16 cellular contexts compared by ENCODE assay signal in genomic region chr12:9708853-9709252, GRCh38. TPM values are rescaled to one million over a fixed set of nuclear protein-coding genes. Genes with fewer than 3 reads are reported as not detected.
DNase-seq lines count a peak whose midpoint lies in the region; ATAC-seq, FAIRE-seq and TF ChIP-seq lines count a peak whose summit lies in the region.
"Had no signal": no experiment of that assay in that cellular context is flagged by ENCODE, and none has a peak within 500 bp of the region (broad histone marks: within the 10 kb centered on the region; RNA-seq: fewer than 3 reads in every experiment).

No MANE protein-coding gene starts in this region.

- peak overlapping the region; percentile 63 for H3K4me3 Mint-ChIP-seq in natural killer cell treated with Interleukin-12 subunit alpha and Interleukin-12 subunit beta and Interleukin-15 and Interleukin-18, amount 100 ng/mL, for 72 hours
- no peak overlapping the region for H3K4me3 Mint-ChIP-seq in natural killer cell
- no peak overlapping the region for H3K4me3 Mint-ChIP-seq in stimulated activated memory B cell treated with anti-CD40 and anti-IgM and Interleukin-4, amounts not matched to agents 10 μg/mL and 1 μg/mL and 100 μg/mL, for 72 hours
- H3K4me3 Mint-ChIP-seq: WTC11 had no signal

- TF ChIP-seq POLR2A in K562 (conservative IDR thresholded peaks at IDR 0.05), result no peak

- in situ Hi-C loops in K562 (cut with MboI), result loop anchor here (25.0 kb wide), 1 partner anchor 247 kb away; no protein-coding TSS in a partner anchor

- WGBS in K562 (ENCODE audit: insufficient coverage, low coverage, missing lambda C conversion rate), result 83% methylated on average over 3 of the region's 3 CpGs

- no peak for TF ChIP-seq EP300 in K562 (IDR thresholded peaks at IDR 0.05; ENCODE audit: low read length)

- BruUV-seq in K562 (replicated peaks; lab: Mats Ljungman, UMichigan), result no TSS peak

- peak overlapping the region; percentile 59 for H3K4me2 ChIP-seq in OCI-LY3 (ENCODE audit: low read length)
- H3K4me2 ChIP-seq in K562 (ENCODE audit: insufficient read depth, low read length), result no peak overlapping the region

- peaks cover 85% of the 10 kb centered on the region for H3K4me1 ChIP-seq in OCI-LY3 (ENCODE audit: low read length)
- no peaks in the 10 kb centered on the region; a peak in 1 of 5 replicates for H3K4me1 ChIP-seq in K562 (replicated peaks in 1 of 2; ENCODE audit: control insufficient read depth in 2 of 2, insufficient read depth in 2 of 2, low read length in 2 of 2)
- H3K4me1 ChIP-seq: HAP-1, tibial artery had no signal

- H3K4me1 Mint-ChIP-seq in natural killer cell treated with Interleukin-12 subunit alpha and Interleukin-12 subunit beta and Interleukin-15 and Interleukin-18, amount 100 ng/mL, for 72 hours (ENCODE audit: low read depth in 2 of 2), result peaks cover 37 to 62% of the 10 kb centered on the region in 2 donors
- peaks cover 24 to 43% of the 10 kb centered on the region in 2 donors for H3K4me1 Mint-ChIP-seq in natural killer cell
- H3K4me1 Mint-ChIP-seq in stimulated activated memory B cell treated with anti-CD40 and anti-IgM and Interleukin-4, amounts not matched to agents 10 μg/mL and 1 μg/mL and 100 μg/mL, for 72 hours, result peaks cover 80% of the 10 kb centered on the region

- H3K27me3 Mint-ChIP-seq in natural killer cell treated with Interleukin-12 subunit alpha and Interleukin-12 subunit beta and Interleukin-15 and Interleukin-18, amount 100 ng/mL, for 72 hours, result no peaks in the 10 kb centered on the region
- no peaks in the 10 kb centered on the region for H3K27me3 Mint-ChIP-seq in natural killer cell (ENCODE audit: low read depth in 2 of 2)
- H3K27me3 Mint-ChIP-seq in stimulated activated memory B cell treated with anti-CD40 and anti-IgM and Interleukin-4, amounts not matched to agents 10 μg/mL and 1 μg/mL and 100 μg/mL, for 72 hours, result no peaks in the 10 kb centered on the region

- H3K9ac ChIP-seq in OCI-LY3 (ENCODE audit: low read length) (peak overlapping the region; percentile 73; the same call in 1 of the 2 replicates), K562 (ENCODE audit: insufficient read depth in 1 of 2, low read depth in 2 of 2, low read length in 2 of 2) (no peak overlapping the region)

- H3K27ac ChIP-seq in OCI-LY3 (ENCODE audit: low read length) (peak overlapping the region; percentile 93), K562 (ENCODE audit: extremely low read depth, low read depth, low read length) (no peak overlapping the region)
- H3K27ac ChIP-seq: RWPE1, tibial artery had no signal

- H2AFZ ChIP-seq in OCI-LY3 (ENCODE audit: low read depth, low read length) (no peak overlapping the region), K562 (ENCODE audit: low read depth, low read length) (peak overlapping the region; percentile 77; the same call in 1 of the 2 replicates)

- H3K9me3 Mint-ChIP-seq in natural killer cell treated with Interleukin-12 subunit alpha and Interleukin-12 subunit beta and Interleukin-15 and Interleukin-18, amount 100 ng/mL, for 72 hours, result peaks cover 11% of the 10 kb centered on the region
- H3K9me3 Mint-ChIP-seq in natural killer cell, result peaks cover 0 to 2% of the 10 kb centered on the region in 2 donors
- peaks cover 6% of the 10 kb centered on the region for H3K9me3 Mint-ChIP-seq in stimulated activated memory B cell treated with anti-CD40 and anti-IgM and Interleukin-4, amounts not matched to agents 10 μg/mL and 1 μg/mL and 100 μg/mL, for 72 hours

- DNase-seq in natural killer cell treated with Interleukin-12 subunit alpha and Interleukin-12 subunit beta and Interleukin-15 and Interleukin-18, amount 100 ng/mL, for 72 hours (ENCODE audit: low spot score), result no peak
- no peak for DNase-seq in natural killer cell
- DNase-seq in K562 (ENCODE audit: extremely low read depth in 1 of 4, low spot score in 3 of 4), result no peak
- no peak for DNase-seq in stimulated activated CD4-positive, alpha-beta T cell treated with anti-CD3 and anti-CD28 coated beads, Interleukin-2, amount 100 ng/mL, for 48 hours
- DNase-seq: occipital lobe had no signal

- no peaks in the 10 kb centered on the region for H3K9me1 ChIP-seq in K562 (ENCODE audit: control insufficient read depth, insufficient read depth, low read length)

- ATAC-seq in natural killer cell treated with Interleukin-12 subunit alpha and Interleukin-12 subunit beta and Interleukin-15 and Interleukin-18, amount 100 ng/mL, for 72 hours, result peak in 1 of 2 donors; percentile 62
- ATAC-seq in natural killer cell, result no peak
- ATAC-seq in K562, result no peak
- ATAC-seq in stimulated activated memory B cell treated with anti-CD40 and anti-IgM and Interleukin-4, amounts not matched to agents 10 μg/mL and 1 μg/mL and 100 μg/mL, for 72 hours, result no peak
- ATAC-seq in HG03460 (IDR thresholded peaks at IDR 0.05; ENCODE audit: unreplicated experiment), result no peak
- ATAC-seq in GM19463 (IDR thresholded peaks at IDR 0.05; ENCODE audit: unreplicated experiment), result no peak

- H3K27ac Mint-ChIP-seq in natural killer cell treated with Interleukin-12 subunit alpha and Interleukin-12 subunit beta and Interleukin-15 and Interleukin-18, amount 100 ng/mL, for 72 hours, result peak overlapping the region; percentile 86 to 89
- H3K27ac Mint-ChIP-seq in natural killer cell, result peak overlapping the region in 1 of 2 donors; percentile 51
- H3K27ac Mint-ChIP-seq in stimulated activated memory B cell treated with anti-CD40 and anti-IgM and Interleukin-4, amounts not matched to agents 10 μg/mL and 1 μg/mL and 100 μg/mL, for 72 hours, result peak overlapping the region; percentile 96
- H3K27ac Mint-ChIP-seq: WTC11 had no signal

- TF ChIP-seq CTCF in natural killer cell (IDR thresholded peaks at IDR 0.05) (no peak), OCI-LY3 (IDR thresholded peaks at IDR 0.05; ENCODE audit: low read depth, low read length) (no peak), K562 (IDR thresholded peaks at IDR 0.05 in 2 of 3, conservative IDR thresholded peaks at IDR 0.05 in 1 of 3; ENCODE audit: insufficient read depth in 2 of 3, low read depth in 1 of 3, low read length in 3 of 3) (no peak)

- H3K27me3 ChIP-seq in OCI-LY3 (ENCODE audit: low read depth, low read length) (no peaks in the 10 kb centered on the region), K562 (ENCODE audit: control insufficient read depth in 2 of 2, insufficient read depth in 2 of 2, low read length in 2 of 2) (no peaks in the 10 kb centered on the region)
- H3K27me3 ChIP-seq: tibial artery had no signal

- POLR2A ChIA-PET in K562 (lab: Yijun Ruan, JAX), result interaction anchor here (1.0 kb wide), 1 partner anchor 10 kb away, joined by 3 read pairs; no protein-coding TSS in a partner anchor

- no peak for TF ChIP-seq RAD21 in K562 (CRISPR knock-in tag; conservative IDR thresholded peaks at IDR 0.05 in 1 of 2, IDR thresholded peaks at IDR 0.05 in 1 of 2)

- H3K9me3 ChIP-seq in OCI-LY3 (ENCODE audit: insufficient read depth, low read length) (no peaks in the 10 kb centered on the region; the same call in 1 of the 2 replicates), K562 (replicated peaks; ENCODE audit: control insufficient read depth, insufficient read depth, low read depth, low read length) (no peaks in the 10 kb centered on the region)
- H3K9me3 ChIP-seq: HAP-1, tibial artery had no signal

- FAIRE-seq in K562 (lab: Jason Lieb, UNC), result no peak

- H3K4me3 ChIP-seq in OCI-LY3 (ENCODE audit: low read length), result no peak overlapping the region
- no peak overlapping the region for H3K4me3 ChIP-seq in K562
- H3K4me3 ChIP-seq: HAP-1, tibial artery had no signal

- peaks cover 19% of the 10 kb centered on the region for H3K79me2 ChIP-seq in OCI-LY3 (ENCODE audit: low read length)
- H3K79me2 ChIP-seq in K562 (ENCODE audit: control insufficient read depth, insufficient read depth, low read length), result no peaks in the 10 kb centered on the region

- H4K20me1 ChIP-seq in OCI-LY3 (ENCODE audit: insufficient read depth, low read length) (no peaks in the 10 kb centered on the region), K562 (replicated peaks; ENCODE audit: control insufficient read depth, insufficient read depth, low read length) (no peaks in the 10 kb centered on the region)

- CTCF ChIA-PET in K562 (lab: Yijun Ruan, JAX; ENCODE audit: low intra/inter-chr PET ratio), result interaction anchor here (0.6 kb wide), 1 partner anchor 75 kb away, joined by 3 read pairs; no protein-coding TSS in a partner anchor

- H3K36me3 Mint-ChIP-seq in natural killer cell treated with Interleukin-12 subunit alpha and Interleukin-12 subunit beta and Interleukin-15 and Interleukin-18, amount 100 ng/mL, for 72 hours, result peaks cover 33% of the 10 kb centered on the region
- H3K36me3 Mint-ChIP-seq in natural killer cell, result peaks cover 6% of the 10 kb centered on the region
- H3K36me3 Mint-ChIP-seq in stimulated activated memory B cell treated with anti-CD40 and anti-IgM and Interleukin-4, amounts not matched to agents 10 μg/mL and 1 μg/mL and 100 μg/mL, for 72 hours, result peaks cover 45% of the 10 kb centered on the region

- H3K36me3 ChIP-seq in OCI-LY3 (replicated peaks; ENCODE audit: low read depth, low read length), result peaks cover 9% of the 10 kb centered on the region
- H3K36me3 ChIP-seq in K562 (ENCODE audit: control insufficient read depth, insufficient read depth, low read length), result no peaks in the 10 kb centered on the region
- H3K36me3 ChIP-seq: HAP-1, tibial artery had no signal

- intact Hi-C loops in natural killer cell (cut with micrococcal nuclease) (loop anchor here (1.0 to 2.0 kb wide), 3 partner anchors 75 to 378 kb away; no protein-coding TSS in a partner anchor), K562 (cut with micrococcal nuclease) (loop anchor here (1.0 to 10.0 kb wide), 2 partner anchors 75 to 334 kb away; no protein-coding TSS in a partner anchor)

RNA-seq across cellular contexts. Expression of gene CLECL1, which starts 24.0 kb away (rescaled TPM):
- 1 to 10 TPM; 1.3 to 2.8 TPM for total RNA-seq in natural killer cell treated with Interleukin-12 subunit alpha and Interleukin-12 subunit beta and Interleukin-15 and Interleukin-18, amount 100 ng/mL, for 72 hours
- 1 to 10 TPM in 1 of 3 donors, under 1 TPM in 2; 0.64 to 1.5 (median 0.72) TPM for total RNA-seq in natural killer cell
- not detected in 2 replicates for total RNA-seq in K562 (2011; cell fraction: chromatin; rRNA removed; ENCODE audit: low replicate concordance)
- total RNA-seq in K562 (2011; cell fraction: nucleolus; rRNA removed), result not detected in 2 replicates
- total RNA-seq in K562 (2011; cell fraction: nucleoplasm; rRNA removed), result not detected in 2 replicates
- not detected in 2 replicates for total RNA-seq in K562 (2014; rRNA removed)
- total RNA-seq in K562 (2014; rRNA removed; fragmentation: Illumina TruSeq; extraction: Trizol), result not detected in 2 replicates
- 0.25 TPM in 1 of 2 replicates, not detected in the other for total RNA-seq in K562 (2015; rRNA removed; fragmentation: Illumina TruSeq; extraction: Trizol)
- total RNA-seq in K562 (2021), result not detected in 2 replicates
- polyA plus RNA-seq in K562 (2011; rRNA removed), result not detected in 2 replicates
- not detected in 2 replicates for polyA plus RNA-seq in K562 (2011; cell fraction: cytosol; rRNA removed)
- not detected in 2 replicates for polyA plus RNA-seq in K562 (2011; cell fraction: nucleus; rRNA removed)
- 0.13 TPM in 1 of 2 replicates, not detected in the other for polyA plus RNA-seq in K562 (2012)
- not detected in 2 replicates for polyA plus RNA-seq in K562 (2014; fragmentation: Illumina TruSeq; extraction: Trizol)
- polyA plus RNA-seq in K562 (2014; fragmentation: Nextera tagmentation; extraction: Ambion mirVana), result under 1 TPM in 1 of 2 experiments, not detected in 1; 0.13 TPM
- not detected in 2 replicates for polyA plus RNA-seq in K562 (2014; rRNA removed)
- not detected in 2 replicates for polyA minus RNA-seq in K562 (2011; rRNA and poly(A)+ RNA removed)
- not detected in 2 replicates for polyA minus RNA-seq in K562 (2011; cell fraction: cytosol; rRNA and poly(A)+ RNA removed)
- polyA minus RNA-seq in K562 (2011; cell fraction: nucleus; rRNA and poly(A)+ RNA removed), result not detected in 2 replicates
- total RNA-seq: cerebellum, esophagus mucosa, occipital lobe, renal cortical epithelial cell, WTC11 had no signal

RNA-seq across cellular contexts. Expression of gene CLEC2D, which starts 39.3 kb away (rescaled TPM):
- total RNA-seq in natural killer cell treated with Interleukin-12 subunit alpha and Interleukin-12 subunit beta and Interleukin-15 and Interleukin-18, amount 100 ng/mL, for 72 hours, result 100 to 1,000 TPM in 1 of 2 donors, 10 to 100 TPM in 1; 95.2 to 122 TPM
- total RNA-seq in natural killer cell (100 to 1,000 TPM; 140 to 219 (median 209) TPM), K562 (2014; rRNA removed) (0.57 and 1.9 TPM in 2 replicates), K562 (2014; rRNA removed; fragmentation: Illumina TruSeq; extraction: Trizol) (2.6 and 3.2 TPM in 2 replicates), K562 (2015; rRNA removed; fragmentation: Illumina TruSeq; extraction: Trizol) (2.6 and 2.7 TPM in 2 replicates), K562 (2021) (2.2 TPM in 2 replicates)
- total RNA-seq in K562 (2011; cell fraction: chromatin; rRNA removed; ENCODE audit: low replicate concordance), result 5.6 and 13.6 TPM in 2 replicates
- total RNA-seq in K562 (2011; cell fraction: nucleolus; rRNA removed), result 2.0 and 3.9 TPM in 2 replicates
- total RNA-seq in K562 (2011; cell fraction: nucleoplasm; rRNA removed), result 6.0 and 6.7 TPM in 2 replicates
- polyA plus RNA-seq in K562 (2011; rRNA removed) (5.0 and 6.1 TPM in 2 replicates), K562 (2014; fragmentation: Illumina TruSeq; extraction: Trizol) (2.1 and 2.2 TPM in 2 replicates), K562 (2014; fragmentation: Nextera tagmentation; extraction: Ambion mirVana) (1 to 10 TPM; 1.4 TPM), K562 (2014; rRNA removed) (2.0 and 3.7 TPM in 2 replicates)
- 0.76 and 2.0 TPM in 2 replicates for polyA plus RNA-seq in K562 (2011; cell fraction: cytosol; rRNA removed)
- 9.7 and 20.7 TPM in 2 replicates for polyA plus RNA-seq in K562 (2011; cell fraction: nucleus; rRNA removed)
- polyA plus RNA-seq in K562 (2012), result 1.4 and 7.6 TPM in 2 replicates
- 3.5 and 4.2 TPM in 2 replicates for polyA minus RNA-seq in K562 (2011; rRNA and poly(A)+ RNA removed)
- 1.4 TPM in 1 of 2 replicates, not detected in the other for polyA minus RNA-seq in K562 (2011; cell fraction: cytosol; rRNA and poly(A)+ RNA removed)
- 3.1 and 6.4 TPM in 2 replicates for polyA minus RNA-seq in K562 (2011; cell fraction: nucleus; rRNA and poly(A)+ RNA removed)

RNA-seq across cellular contexts. Expression of gene CD69, which starts 51.8 kb away (rescaled TPM):
- 10 to 100 TPM; 53.6 to 55.6 TPM for total RNA-seq in natural killer cell treated with Interleukin-12 subunit alpha and Interleukin-12 subunit beta and Interleukin-15 and Interleukin-18, amount 100 ng/mL, for 72 hours
- total RNA-seq in natural killer cell (1,000 to 10,000 TPM in 1 of 3 donors, 100 to 1,000 TPM in 2; 739 to 1,541 (median 990) TPM), K562 (2014; rRNA removed) (28.0 and 30.1 TPM in 2 replicates), K562 (2014; rRNA removed; fragmentation: Illumina TruSeq; extraction: Trizol) (68.9 and 77.6 TPM in 2 replicates), K562 (2015; rRNA removed; fragmentation: Illumina TruSeq; extraction: Trizol) (8.8 and 11.7 TPM in 2 replicates), K562 (2021) (38.3 and 45.9 TPM in 2 replicates)
- total RNA-seq in K562 (2011; cell fraction: chromatin; rRNA removed; ENCODE audit: low replicate concordance), result 70.8 and 196 TPM in 2 replicates
- 41.4 and 48.8 TPM in 2 replicates for total RNA-seq in K562 (2011; cell fraction: nucleolus; rRNA removed)
- total RNA-seq in K562 (2011; cell fraction: nucleoplasm; rRNA removed), result 83.1 and 113 TPM in 2 replicates
- polyA plus RNA-seq in K562 (2011; rRNA removed) (57.1 and 76.4 TPM in 2 replicates), K562 (2014; fragmentation: Illumina TruSeq; extraction: Trizol) (38.7 and 54.4 TPM in 2 replicates), K562 (2014; fragmentation: Nextera tagmentation; extraction: Ambion mirVana) (100 to 1,000 TPM; 160 to 243 TPM), K562 (2014; rRNA removed) (52.2 and 66.0 TPM in 2 replicates)
- polyA plus RNA-seq in K562 (2011; cell fraction: cytosol; rRNA removed), result 10.3 and 25.7 TPM in 2 replicates
- 47.5 and 89.0 TPM in 2 replicates for polyA plus RNA-seq in K562 (2011; cell fraction: nucleus; rRNA removed)
- 43.7 and 113 TPM in 2 replicates for polyA plus RNA-seq in K562 (2012)
- polyA minus RNA-seq in K562 (2011; rRNA and poly(A)+ RNA removed), result 92.1 and 154 TPM in 2 replicates
- 13.4 and 19.7 TPM in 2 replicates for polyA minus RNA-seq in K562 (2011; cell fraction: cytosol; rRNA and poly(A)+ RNA removed)
- polyA minus RNA-seq in K562 (2011; cell fraction: nucleus; rRNA and poly(A)+ RNA removed), result 86.0 and 194 TPM in 2 replicates

Comparison
In these comparisons a context has a peak if more than half of its experiments do, and no peak if none do; other contexts are left out.
1. RNA of gene CLEC2D, which starts 39.3 kb away (total RNA-seq): 140 to 219 TPM in natural killer cell and 95.2 to 122 TPM in natural killer cell treated with Interleukin-12 subunit alpha and Interleukin-12 subunit beta and Interleukin-15 and Interleukin-18, amount 100 ng/mL, for 72 hours; 0.57 to 13.6 TPM in K562; every median in the first group is over 4 times any median in the second.